ENCODE assay signal across 8 cellular contexts in the genomic region with DNA sequence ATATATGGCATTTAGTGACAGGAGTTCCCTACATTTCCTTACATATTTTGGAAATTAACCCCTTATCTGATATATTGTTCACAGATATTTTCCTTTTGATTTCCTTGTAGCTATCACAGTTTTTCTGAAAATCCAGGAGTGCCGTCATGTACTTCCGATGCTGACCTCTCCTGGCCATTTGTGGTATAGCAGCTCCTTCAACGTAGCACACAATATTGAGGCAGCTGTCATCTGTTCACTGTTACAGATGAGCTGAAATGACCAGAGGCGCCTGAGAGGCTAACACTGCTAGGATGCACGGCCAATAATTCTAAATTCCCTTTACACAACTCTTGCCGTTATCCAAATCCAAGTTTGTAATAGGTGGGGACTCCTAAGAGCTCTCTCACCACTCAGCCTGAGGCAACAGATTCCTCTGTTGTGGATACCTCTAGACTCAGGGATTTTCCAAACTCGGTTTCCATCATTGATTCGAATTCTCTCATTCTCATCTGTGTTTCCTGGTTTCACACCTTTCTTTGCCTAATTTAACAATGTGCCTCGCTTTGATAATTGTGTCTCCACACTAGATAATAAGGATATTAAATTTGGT. TPM values are rescaled to one million over a fixed set of nuclear protein-coding genes. Genes with fewer than 3 reads are reported as not detected.
DNase-seq lines count a peak whose midpoint lies in the region; ATAC-seq and TF ChIP-seq lines count a peak whose summit lies in the region.

No MANE protein-coding gene starts in this region.

- H3K4me2 ChIP-seq in neural progenitor cell = no peak overlapping the region

- H3K36me3 Mint-ChIP-seq in neural progenitor cell = no peaks in the 10 kb centered on the region

- TF ChIP-seq CTCF in fibroblast of mammary gland (conservative IDR thresholded peaks at IDR 0.05; ENCODE audit: control insufficient read depth, insufficient read depth, low read depth, low read length) (peak; percentile 95), neural progenitor cell (IDR thresholded peaks at IDR 0.05) (peak; percentile 89), tibial artery (IDR thresholded peaks at IDR 0.05) (peak; percentile 62 to 79)

- H3K27me3 Mint-ChIP-seq in neural progenitor cell (ENCODE audit: insufficient read depth, low read depth) = peaks cover 2% of the 10 kb centered on the region

- H3K9me3 ChIP-seq in neural progenitor cell (ENCODE audit: low read depth) (no peaks in the 10 kb centered on the region), tibial artery (no peaks in the 10 kb centered on the region)

- no peak overlapping the region for H3K27ac Mint-ChIP-seq in neural progenitor cell

- H3K4me3 ChIP-seq in fibroblast of mammary gland (ENCODE audit: control insufficient read depth, low read depth, low read length) (no peak overlapping the region), neural progenitor cell (no peak overlapping the region), tibial artery (no peak overlapping the region)

- H4K20me1 ChIP-seq in neural progenitor cell (ENCODE audit: low read depth) = no peaks in the 10 kb centered on the region

- H3F3A ChIP-seq in neural progenitor cell (ENCODE audit: low read depth) = peaks cover 8% of the 10 kb centered on the region

- peak; percentile 93 for ATAC-seq in GM21717 (IDR thresholded peaks at IDR 0.05; ENCODE audit: unreplicated experiment)

- no peak overlapping the region for H3K27ac ChIP-seq in neural progenitor cell
- no peak overlapping the region for H3K27ac ChIP-seq in tibial artery

- peak; percentile 71 for DNase-seq in EH (ENCODE audit: low read depth)
- DNase-seq in KBM-7 = peak; percentile 80
- peak; percentile 91 for DNase-seq in OCI-M1 (lab: John Stamatoyannopoulos, UW)
- peak; percentile 38 for DNase-seq in activated T-cell treated with anti-CD3 and anti-CD28 coated beads, Interleukin-2, amount 50 U/mL, for 1 hour
- DNase-seq in fibroblast of mammary gland (ENCODE audit: low read depth) = peak; percentile 72
- DNase-seq in neural progenitor cell (ENCODE audit: low spot score) = peak; percentile 78
- peak; percentile 67 to 80 for DNase-seq in tibial artery

- H2AFZ ChIP-seq in neural progenitor cell (replicated peaks) = peak overlapping the region; percentile 67

- no peaks in the 10 kb centered on the region for H3K9me3 Mint-ChIP-seq in neural progenitor cell

- H3K4me1 Mint-ChIP-seq in neural progenitor cell = peaks cover 5% of the 10 kb centered on the region

- H3K36me3 ChIP-seq in neural progenitor cell = no peaks in the 10 kb centered on the region
- H3K36me3 ChIP-seq in tibial artery = no peaks in the 10 kb centered on the region

- H3K9ac ChIP-seq in neural progenitor cell = no peak overlapping the region

- H3K27me3 ChIP-seq in neural progenitor cell = no peaks in the 10 kb centered on the region
- no peaks in the 10 kb centered on the region for H3K27me3 ChIP-seq in tibial artery

- no peaks in the 10 kb centered on the region for H3K79me2 ChIP-seq in neural progenitor cell (ENCODE audit: low read depth)

- in situ Hi-C loops in KBM-7 (cut with MboI; ENCODE audit: low pct_unique_long_range_greater_than_20kb, low sequenced_read_pairs) = no loop called here

- H3K4me1 ChIP-seq in neural progenitor cell (peaks cover 6% of the 10 kb centered on the region), tibial artery (no peaks in the 10 kb centered on the region)

- intact Hi-C loops in tibial artery (cut with DNase I; ENCODE audit: low total_unique reads) = no loop called here

- H3K4me3 Mint-ChIP-seq in neural progenitor cell = no peak overlapping the region

RNA-seq across cellular contexts. Expression of gene MMUT, which starts 53.0 kb away (rescaled TPM):
- 14.4 and 23.9 TPM in 2 replicates for total RNA-seq in neural progenitor cell (ENCODE audit: low replicate concordance)

RNA-seq across cellular contexts. Expression of gene CENPQ, which starts 53.1 kb away (rescaled TPM):
- 31.1 and 48.8 TPM in 2 replicates for total RNA-seq in neural progenitor cell (ENCODE audit: low replicate concordance)

Comparison
In these comparisons a context has a peak if more than half of its experiments do, and no peak if none do; other contexts are left out.
1. DNase-seq: peak in every context shown above with its lines; median percentile 91 in OCI-M1; 80 in KBM-7; 78 in neural progenitor cell; 74 in tibial artery; 72 in fibroblast of mammary gland; 71 in EH; 38 in activated T-cell treated with anti-CD3 and anti-CD28 coated beads, Interleukin-2, amount 50 U/mL, for 1 hour.